25 cellular contexts compared by ENCODE assay signal in the genomic region with DNA sequence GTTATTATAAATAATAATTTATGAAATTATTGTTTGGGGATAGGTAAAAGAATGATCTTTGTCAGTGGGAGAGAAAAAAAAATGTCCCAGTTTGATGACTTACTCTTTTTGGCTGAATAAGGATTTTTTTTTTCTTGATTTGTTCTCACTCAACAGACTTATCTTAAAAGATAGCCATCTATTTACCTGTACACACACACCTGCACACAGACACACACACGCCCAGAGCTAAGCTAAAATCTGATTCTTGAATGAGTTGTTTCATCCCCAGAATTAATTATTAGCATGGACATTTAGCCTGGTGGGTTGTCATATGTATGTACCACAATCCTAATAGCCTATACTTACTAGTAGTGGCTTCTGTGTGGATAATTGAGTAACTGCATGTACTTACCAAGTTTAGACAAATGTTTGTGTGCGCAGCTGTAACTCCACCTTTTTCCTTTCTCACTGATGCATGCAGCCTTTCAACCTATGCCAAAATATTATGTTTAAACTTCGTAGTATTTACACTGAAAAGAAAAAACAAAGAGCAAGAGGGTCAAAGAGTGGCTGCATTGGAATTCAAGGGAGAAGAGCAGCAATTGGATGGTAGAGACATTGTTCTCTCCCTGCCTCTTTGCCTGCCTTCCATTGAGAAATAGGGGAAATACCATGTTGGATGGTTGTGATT.
DNase-seq lines count a peak whose midpoint lies in the region; ATAC-seq, FAIRE-seq and TF ChIP-seq lines count a peak whose summit lies in the region.
"Had no signal": no experiment of that assay in that cellular context is flagged by ENCODE, and none has a peak within 500 bp of the region (broad histone marks: within the 10 kb centered on the region; RNA-seq: fewer than 3 reads in every experiment).

No MANE protein-coding gene starts in this region.

- H3K27ac Mint-ChIP-seq in activated T-helper 17 cell treated with anti-CD3 and anti-CD28 coated beads, Interleukin-2, amount 50 U/mL, for 72 hours = no peak overlapping the region
- H3K27ac Mint-ChIP-seq: activated CD8-positive, alpha-beta T cell treated with anti-CD3 and anti-CD28 coated beads for 36 hours; activated naive CD8-positive, alpha-beta T cell treated with anti-CD3 and anti-CD28 coated beads, Interleukin-2, amount 50 U/mL, for 24 hours; progenitor cell of endocrine pancreas had no signal

- FAIRE-seq in HepG2 (lab: Jason Lieb, UNC) = no peak
- FAIRE-seq: D721Med, endothelial cell of umbilical vein had no signal

- no peaks in the 10 kb centered on the region for H3K27me3 Mint-ChIP-seq in activated T-helper 17 cell treated with anti-CD3 and anti-CD28 coated beads, Interleukin-2, amount 50 U/mL, for 72 hours
- H3K27me3 Mint-ChIP-seq: activated CD8-positive, alpha-beta T cell treated with anti-CD3 and anti-CD28 coated beads for 36 hours; activated naive CD8-positive, alpha-beta T cell treated with anti-CD3 and anti-CD28 coated beads, Interleukin-2, amount 50 U/mL, for 24 hours; progenitor cell of endocrine pancreas had no signal

- no peaks in the 10 kb centered on the region; the same call in 1 of the 2 replicates for H3K9me3 ChIP-seq in HepG2 (ENCODE audit: low read length)
- no peaks in the 10 kb centered on the region for H3K9me3 ChIP-seq in esophagus muscularis mucosa
- H3K9me3 ChIP-seq: lower lobe of right lung, sigmoid colon, testis, uterus had no signal

- no peak overlapping the region for H3K4me3 ChIP-seq in HepG2 (replicated peaks in 1 of 3; ENCODE audit: insufficient read depth in 1 of 3, low read depth in 2 of 3, low read length in 3 of 3)
- H3K4me3 ChIP-seq in esophagus muscularis mucosa = no peak overlapping the region
- H3K4me3 ChIP-seq: lower lobe of right lung, sigmoid colon, testis, uterus had no signal

- DNase-seq in DMS53 (lab: John Stamatoyannopoulos, UW) (peak; percentile 90), NCI-H1417 treated with DMSO at 0.1 percent for 48 hours (lab: John Stamatoyannopoulos, UW) (peak; percentile 44), NCI-H748 treated with DMSO at 0.1 percent for 48 hours (lab: John Stamatoyannopoulos, UW) (peak; percentile 17), HepG2 (ENCODE audit: low spot score) (peak; percentile 72), esophagus muscularis mucosa (ENCODE audit: extremely low spot score) (no peak)
- DNase-seq: activated CD8-positive, alpha-beta T cell treated with anti-CD3 and anti-CD28 coated beads for 36 hours; activated gamma-delta T cell treated with Interleukin-2 at 50 U/mL for 16 hours; activated naive CD8-positive, alpha-beta T cell treated with anti-CD3 and anti-CD28 coated beads, Interleukin-2, amount 50 U/mL, for 24 hours; C1 segment of cervical spinal cord; glutamatergic neuron; kidney; lower lobe of right lung; NCI-H1694 treated with DMSO at 0.1 percent for 48 hours; NCI-H526; OCI-M1; sigmoid colon; stimulated activated naive CD4-positive, alpha-beta T cell treated with Interleukin-2 at 50 U/mL for 16 hours; SW 1271; testis; uterus had no signal

- POLR2A ChIA-PET in HepG2 (lab: Yijun Ruan, JAX) = no interaction called here

- TF ChIP-seq POLR2A in HepG2 (IDR thresholded peaks at IDR 0.05; ENCODE audit: insufficient read depth in 1 of 2, low read depth in 2 of 2, low read length in 2 of 2) (no peak), esophagus muscularis mucosa (IDR thresholded peaks at IDR 0.05; ENCODE audit: low read depth) (no peak)

- H3K4me2 ChIP-seq in HepG2 (ENCODE audit: low read depth, low read length) = no peak overlapping the region

- H3K9ac ChIP-seq in HepG2 (ENCODE audit: insufficient read depth, low read depth, low read length) = no peak overlapping the region

- TF ChIP-seq CTCF in HepG2 (CRISPR knock-in tag; IDR thresholded peaks at IDR 0.05) = no peak
- no peak for TF ChIP-seq CTCF in esophagus muscularis mucosa (IDR thresholded peaks at IDR 0.05)

- H3K79me2 ChIP-seq in HepG2 (ENCODE audit: insufficient read depth, low read length) = no peaks in the 10 kb centered on the region

- WGBS in HepG2 (ENCODE audit: low lambda C conversion rate) = 19% methylated on average over 3 of the region's 3 CpGs
- 89% methylated on average over 3 of the region's 3 CpGs for WGBS in esophagus muscularis mucosa

- CTCF ChIA-PET in HepG2 (lab: Yijun Ruan, JAX; ENCODE audit: low intra/inter-chr PET ratio, low total read pairs) = no interaction called here

- peak overlapping the region; percentile 25 for H3K27ac ChIP-seq in HepG2 (ENCODE audit: extremely low read length, insufficient read depth, low read length)
- H3K27ac ChIP-seq in esophagus muscularis mucosa (replicated peaks in 1 of 4) = no peak overlapping the region
- H3K27ac ChIP-seq: lower lobe of right lung, sigmoid colon, testis, uterus had no signal

- H3K36me3 Mint-ChIP-seq in activated T-helper 17 cell treated with anti-CD3 and anti-CD28 coated beads, Interleukin-2, amount 50 U/mL, for 72 hours (ENCODE audit: low read depth) = no peaks in the 10 kb centered on the region

- no peak overlapping the region for H2AFZ ChIP-seq in HepG2 (ENCODE audit: low read length)

- BruUV-seq in HepG2 (replicated peaks; lab: Mats Ljungman, UMichigan) = no TSS peak

- TF ChIP-seq RAD21 in HepG2 (CRISPR knock-in tag; IDR thresholded peaks at IDR 0.05) = no peak

- in situ Hi-C loops in HepG2 (cut with HindIII; ENCODE audit: extremely low pct_ligation_motif_present, low pct_unique_long_range_greater_than_20kb) = no loop called here

- no peaks in the 10 kb centered on the region for H3K4me1 Mint-ChIP-seq in activated T-helper 17 cell treated with anti-CD3 and anti-CD28 coated beads, Interleukin-2, amount 50 U/mL, for 72 hours
- H3K4me1 Mint-ChIP-seq: activated naive CD8-positive, alpha-beta T cell treated with anti-CD3 and anti-CD28 coated beads, Interleukin-2, amount 50 U/mL, for 24 hours had no signal

- H3K4me3 Mint-ChIP-seq in activated T-helper 17 cell treated with anti-CD3 and anti-CD28 coated beads, Interleukin-2, amount 50 U/mL, for 72 hours = no peak overlapping the region
- H3K4me3 Mint-ChIP-seq: activated CD8-positive, alpha-beta T cell treated with anti-CD3 and anti-CD28 coated beads for 36 hours; activated naive CD8-positive, alpha-beta T cell treated with anti-CD3 and anti-CD28 coated beads, Interleukin-2, amount 50 U/mL, for 24 hours had no signal

- peak in 1 of 2 experiments; percentile 41; a peak in 1 of 4 replicates for TF ChIP-seq EP300 in HepG2 (IDR thresholded peaks at IDR 0.05; ENCODE audit: low read depth in 2 of 2, low read length in 2 of 2)
- TF ChIP-seq EP300 in HepG2 (CRISPR knock-in tag; IDR thresholded peaks at IDR 0.05; ENCODE audit: borderline replicate concordance) = no peak
- TF ChIP-seq EP300 in esophagus muscularis mucosa (IDR thresholded peaks at IDR 0.05) = no peak

- intact Hi-C loops in HepG2 (cut with micrococcal nuclease; ENCODE audit: unreplicated experiment) (no loop called here), esophagus muscularis mucosa (cut with DNase I) (no loop called here)

- ATAC-seq in HepG2 (peak; percentile 87), HG02759 (IDR thresholded peaks at IDR 0.05; ENCODE audit: unreplicated experiment) (no peak)
- ATAC-seq in activated T-helper 17 cell treated with anti-CD3 and anti-CD28 coated beads, Interleukin-2, amount 50 U/mL, for 72 hours (replicated peaks) = no peak
- ATAC-seq: activated CD8-positive, alpha-beta T cell treated with anti-CD3 and anti-CD28 coated beads for 36 hours; activated naive CD8-positive, alpha-beta T cell treated with anti-CD3 and anti-CD28 coated beads, Interleukin-2, amount 50 U/mL, for 24 hours; lower lobe of right lung had no signal

- H3K4me1 ChIP-seq in HepG2 (ENCODE audit: insufficient read depth, low read length) = peaks cover 20% of the 10 kb centered on the region
- H3K4me1 ChIP-seq in esophagus muscularis mucosa = peaks cover 0 to 13% (median 8%) of the 10 kb centered on the region in 4 donors
- H3K4me1 ChIP-seq: lower lobe of right lung, sigmoid colon, testis, uterus had no signal

- no peaks in the 10 kb centered on the region for H3K36me3 ChIP-seq in HepG2 (replicated peaks in 1 of 2; ENCODE audit: control insufficient read depth in 1 of 2, insufficient read depth in 2 of 2, low read length in 2 of 2)
- H3K36me3 ChIP-seq in esophagus muscularis mucosa = peaks cover 4 to 38% (median 14%) of the 10 kb centered on the region in 4 donors
- H3K36me3 ChIP-seq: uterus had no signal

- H3K27me3 ChIP-seq in HepG2 (ENCODE audit: control insufficient read depth in 1 of 2, insufficient read depth in 2 of 2, low read length in 2 of 2) (no peaks in the 10 kb centered on the region), esophagus muscularis mucosa (no peaks in the 10 kb centered on the region)
- H3K27me3 ChIP-seq: sigmoid colon, testis, uterus had no signal

- H3K9me3 Mint-ChIP-seq in activated T-helper 17 cell treated with anti-CD3 and anti-CD28 coated beads, Interleukin-2, amount 50 U/mL, for 72 hours = no peaks in the 10 kb centered on the region
- H3K9me3 Mint-ChIP-seq: activated CD8-positive, alpha-beta T cell treated with anti-CD3 and anti-CD28 coated beads for 36 hours; activated naive CD8-positive, alpha-beta T cell treated with anti-CD3 and anti-CD28 coated beads, Interleukin-2, amount 50 U/mL, for 24 hours had no signal

- H4K20me1 ChIP-seq in HepG2 (ENCODE audit: insufficient read depth, low read length) = no peaks in the 10 kb centered on the region

TF ChIP-seq in HepG2, 621 proteins besides CTCF, POLR2A, EP300 and RAD21 (continues in another document):
- 0 out of 2 replicates have a peak, but pooled peaks have one; percentile 12 for TF ChIP-seq HNF4A (CRISPR knock-in tag; IDR thresholded peaks at IDR 0.05)
- TF ChIP-seq SOX5 (CRISPR knock-in tag; IDR thresholded peaks at IDR 0.05; ENCODE audit: borderline replicate concordance) = peak; percentile 74
- no peak for TF ChIP-seq IRF2 (CRISPR knock-in tag; IDR thresholded peaks at IDR 0.05)
- no peak for TF ChIP-seq CHD4 (IDR thresholded peaks at IDR 0.05; ENCODE audit: borderline replicate concordance, low read length)
- TF ChIP-seq GFI1 (CRISPR knock-in tag; IDR thresholded peaks at IDR 0.05; ENCODE audit: borderline replicate concordance) = no peak
- TF ChIP-seq RARA (CRISPR knock-in tag; IDR thresholded peaks at IDR 0.05) = peak; percentile 45; the same call in 1 of the 2 replicates
